Comparison of ENCODE assay signal across 1 cellular context in the genomic region with DNA sequence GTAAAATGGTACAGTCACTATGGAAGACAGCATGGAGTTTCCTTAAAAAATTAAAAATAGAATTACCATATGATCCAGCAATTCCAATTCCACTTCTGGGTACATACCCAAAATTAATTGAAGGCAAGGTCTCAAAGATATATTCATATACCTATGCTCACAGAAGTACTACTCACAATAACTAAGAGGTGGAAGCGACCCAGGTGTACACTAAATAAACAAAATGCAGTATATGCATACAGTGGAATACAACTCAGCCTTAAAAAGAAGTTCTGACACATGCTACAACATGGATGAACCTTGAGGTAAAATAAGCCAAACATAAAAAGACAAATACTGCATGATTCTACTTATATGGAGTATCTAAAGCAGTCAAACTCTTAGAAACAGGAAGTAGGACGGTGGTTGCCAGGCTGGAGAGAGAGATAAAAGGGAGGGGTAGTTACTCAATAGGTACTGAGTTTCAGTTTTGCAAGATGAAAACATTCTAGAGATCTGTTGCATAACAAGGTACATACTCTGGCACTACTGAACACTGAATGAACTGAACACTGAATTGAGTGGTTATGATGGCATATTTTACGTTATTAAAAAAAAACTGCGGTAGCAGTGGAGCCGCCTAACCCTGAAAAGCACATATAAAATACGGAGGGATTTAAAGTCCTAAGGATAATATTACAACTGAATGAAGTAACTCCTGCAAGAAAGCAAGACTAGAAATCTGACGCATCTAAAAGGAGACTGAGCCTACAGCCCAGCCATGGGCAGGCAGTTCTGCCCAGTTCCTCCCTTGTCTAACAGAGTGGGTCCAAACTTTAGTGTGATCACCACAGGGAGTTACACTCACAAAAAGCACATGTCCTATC.
TF ChIP-seq lines count a peak whose summit lies in the region.

No MANE protein-coding gene starts in this region.

TF ChIP-seq in GM23338, 12 proteins besides CTCF, POLR2A, EP300 and RAD21:
- TF ChIP-seq, protein P1, sequence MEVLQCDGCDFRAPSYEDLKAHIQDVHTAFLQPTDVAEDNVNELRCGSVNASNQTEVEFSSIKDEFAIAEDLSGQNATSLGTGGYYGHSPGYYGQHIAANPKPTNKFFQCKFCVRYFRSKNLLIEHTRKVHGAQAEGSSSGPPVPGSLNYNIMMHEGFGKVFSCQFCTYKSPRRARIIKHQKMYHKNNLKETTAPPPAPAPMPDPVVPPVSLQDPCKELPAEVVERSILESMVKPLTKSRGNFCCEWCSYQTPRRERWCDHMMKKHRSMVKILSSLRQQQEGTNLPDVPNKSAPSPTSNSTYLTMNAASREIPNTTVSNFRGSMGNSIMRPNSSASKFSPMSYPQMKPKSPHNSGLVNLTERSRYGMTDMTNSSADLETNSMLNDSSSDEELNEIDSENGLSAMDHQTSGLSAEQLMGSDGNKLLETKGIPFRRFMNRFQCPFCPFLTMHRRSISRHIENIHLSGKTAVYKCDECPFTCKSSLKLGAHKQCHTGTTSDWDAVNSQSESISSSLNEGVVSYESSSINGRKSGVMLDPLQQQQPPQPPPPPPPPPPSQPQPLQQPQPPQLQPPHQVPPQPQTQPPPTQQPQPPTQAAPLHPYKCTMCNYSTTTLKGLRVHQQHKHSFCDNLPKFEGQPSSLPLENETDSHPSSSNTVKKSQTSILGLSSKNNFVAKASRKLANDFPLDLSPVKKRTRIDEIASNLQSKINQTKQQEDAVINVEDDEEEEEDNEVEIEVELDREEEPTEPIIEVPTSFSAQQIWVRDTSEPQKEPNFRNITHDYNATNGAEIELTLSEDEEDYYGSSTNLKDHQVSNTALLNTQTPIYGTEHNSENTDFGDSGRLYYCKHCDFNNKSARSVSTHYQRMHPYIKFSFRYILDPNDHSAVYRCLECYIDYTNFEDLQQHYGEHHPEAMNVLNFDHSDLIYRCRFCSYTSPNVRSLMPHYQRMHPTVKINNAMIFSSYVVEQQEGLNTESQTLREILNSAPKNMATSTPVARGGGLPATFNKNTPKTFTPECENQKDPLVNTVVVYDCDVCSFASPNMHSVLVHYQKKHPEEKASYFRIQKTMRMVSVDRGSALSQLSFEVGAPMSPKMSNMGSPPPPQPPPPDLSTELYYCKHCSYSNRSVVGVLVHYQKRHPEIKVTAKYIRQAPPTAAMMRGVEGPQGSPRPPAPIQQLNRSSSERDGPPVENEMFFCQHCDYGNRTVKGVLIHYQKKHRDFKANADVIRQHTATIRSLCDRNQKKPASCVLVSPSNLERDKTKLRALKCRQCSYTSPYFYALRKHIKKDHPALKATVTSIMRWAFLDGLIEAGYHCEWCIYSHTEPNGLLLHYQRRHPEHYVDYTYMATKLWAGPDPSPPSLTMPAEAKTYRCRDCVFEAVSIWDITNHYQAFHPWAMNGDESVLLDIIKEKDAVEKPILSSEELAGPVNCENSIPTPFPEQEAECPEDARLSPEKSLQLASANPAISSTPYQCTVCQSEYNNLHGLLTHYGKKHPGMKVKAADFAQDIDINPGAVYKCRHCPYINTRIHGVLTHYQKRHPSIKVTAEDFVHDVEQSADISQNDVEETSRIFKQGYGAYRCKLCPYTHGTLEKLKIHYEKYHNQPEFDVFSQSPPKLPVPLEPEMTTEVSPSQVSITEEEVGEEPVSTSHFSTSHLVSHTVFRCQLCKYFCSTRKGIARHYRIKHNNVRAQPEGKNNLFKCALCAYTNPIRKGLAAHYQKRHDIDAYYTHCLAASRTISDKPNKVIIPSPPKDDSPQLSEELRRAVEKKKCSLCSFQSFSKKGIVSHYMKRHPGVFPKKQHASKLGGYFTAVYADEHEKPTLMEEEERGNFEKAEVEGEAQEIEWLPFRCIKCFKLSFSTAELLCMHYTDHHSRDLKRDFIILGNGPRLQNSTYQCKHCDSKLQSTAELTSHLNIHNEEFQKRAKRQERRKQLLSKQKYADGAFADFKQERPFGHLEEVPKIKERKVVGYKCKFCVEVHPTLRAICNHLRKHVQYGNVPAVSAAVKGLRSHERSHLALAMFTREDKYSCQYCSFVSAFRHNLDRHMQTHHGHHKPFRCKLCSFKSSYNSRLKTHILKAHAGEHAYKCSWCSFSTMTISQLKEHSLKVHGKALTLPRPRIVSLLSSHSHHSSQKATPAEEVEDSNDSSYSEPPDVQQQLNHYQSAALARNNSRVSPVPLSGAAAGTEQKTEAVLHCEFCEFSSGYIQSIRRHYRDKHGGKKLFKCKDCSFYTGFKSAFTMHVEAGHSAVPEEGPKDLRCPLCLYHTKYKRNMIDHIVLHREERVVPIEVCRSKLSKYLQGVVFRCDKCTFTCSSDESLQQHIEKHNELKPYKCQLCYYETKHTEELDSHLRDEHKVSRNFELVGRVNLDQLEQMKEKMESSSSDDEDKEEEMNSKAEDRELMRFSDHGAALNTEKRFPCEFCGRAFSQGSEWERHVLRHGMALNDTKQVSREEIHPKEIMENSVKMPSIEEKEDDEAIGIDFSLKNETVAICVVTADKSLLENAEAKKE (CRISPR knock-in tag; IDR thresholded peaks at IDR 0.05), result no peak
- TF ChIP-seq STAT1 (IDR thresholded peaks at IDR 0.05; ENCODE audit: unreplicated experiment), result no peak
- TF ChIP-seq EZH2phosphoT487 (IDR thresholded peaks at IDR 0.05; ENCODE audit: unreplicated experiment), result no peak
- TF ChIP-seq POLR2AphosphoS5 (IDR thresholded peaks at IDR 0.05; ENCODE audit: low read depth), result no peak
- TF ChIP-seq ZNF331 (CRISPR knock-in tag; IDR thresholded peaks at IDR 0.05; ENCODE audit: low read depth), result no peak
- TF ChIP-seq CREB1 (CRISPR knock-in tag; IDR thresholded peaks at IDR 0.05; ENCODE audit: low read depth), result no peak
- TF ChIP-seq NANOG (IDR thresholded peaks at IDR 0.05; ENCODE audit: borderline replicate concordance), result no peak
- no peak for TF ChIP-seq ZNF114 (CRISPR knock-in tag; IDR thresholded peaks at IDR 0.05)
- TF ChIP-seq, protein P2, sequence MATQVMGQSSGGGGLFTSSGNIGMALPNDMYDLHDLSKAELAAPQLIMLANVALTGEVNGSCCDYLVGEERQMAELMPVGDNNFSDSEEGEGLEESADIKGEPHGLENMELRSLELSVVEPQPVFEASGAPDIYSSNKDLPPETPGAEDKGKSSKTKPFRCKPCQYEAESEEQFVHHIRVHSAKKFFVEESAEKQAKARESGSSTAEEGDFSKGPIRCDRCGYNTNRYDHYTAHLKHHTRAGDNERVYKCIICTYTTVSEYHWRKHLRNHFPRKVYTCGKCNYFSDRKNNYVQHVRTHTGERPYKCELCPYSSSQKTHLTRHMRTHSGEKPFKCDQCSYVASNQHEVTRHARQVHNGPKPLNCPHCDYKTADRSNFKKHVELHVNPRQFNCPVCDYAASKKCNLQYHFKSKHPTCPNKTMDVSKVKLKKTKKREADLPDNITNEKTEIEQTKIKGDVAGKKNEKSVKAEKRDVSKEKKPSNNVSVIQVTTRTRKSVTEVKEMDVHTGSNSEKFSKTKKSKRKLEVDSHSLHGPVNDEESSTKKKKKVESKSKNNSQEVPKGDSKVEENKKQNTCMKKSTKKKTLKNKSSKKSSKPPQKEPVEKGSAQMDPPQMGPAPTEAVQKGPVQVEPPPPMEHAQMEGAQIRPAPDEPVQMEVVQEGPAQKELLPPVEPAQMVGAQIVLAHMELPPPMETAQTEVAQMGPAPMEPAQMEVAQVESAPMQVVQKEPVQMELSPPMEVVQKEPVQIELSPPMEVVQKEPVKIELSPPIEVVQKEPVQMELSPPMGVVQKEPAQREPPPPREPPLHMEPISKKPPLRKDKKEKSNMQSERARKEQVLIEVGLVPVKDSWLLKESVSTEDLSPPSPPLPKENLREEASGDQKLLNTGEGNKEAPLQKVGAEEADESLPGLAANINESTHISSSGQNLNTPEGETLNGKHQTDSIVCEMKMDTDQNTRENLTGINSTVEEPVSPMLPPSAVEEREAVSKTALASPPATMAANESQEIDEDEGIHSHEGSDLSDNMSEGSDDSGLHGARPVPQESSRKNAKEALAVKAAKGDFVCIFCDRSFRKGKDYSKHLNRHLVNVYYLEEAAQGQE (IDR thresholded peaks at IDR 0.05; ENCODE audit: unreplicated experiment), result no peak
- TF ChIP-seq, protein P3, sequence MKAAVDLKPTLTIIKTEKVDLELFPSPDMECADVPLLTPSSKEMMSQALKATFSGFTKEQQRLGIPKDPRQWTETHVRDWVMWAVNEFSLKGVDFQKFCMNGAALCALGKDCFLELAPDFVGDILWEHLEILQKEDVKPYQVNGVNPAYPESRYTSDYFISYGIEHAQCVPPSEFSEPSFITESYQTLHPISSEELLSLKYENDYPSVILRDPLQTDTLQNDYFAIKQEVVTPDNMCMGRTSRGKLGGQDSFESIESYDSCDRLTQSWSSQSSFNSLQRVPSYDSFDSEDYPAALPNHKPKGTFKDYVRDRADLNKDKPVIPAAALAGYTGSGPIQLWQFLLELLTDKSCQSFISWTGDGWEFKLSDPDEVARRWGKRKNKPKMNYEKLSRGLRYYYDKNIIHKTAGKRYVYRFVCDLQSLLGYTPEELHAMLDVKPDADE (IDR thresholded peaks at IDR 0.05), result no peak
- no peak for TF ChIP-seq JUNB (IDR thresholded peaks at IDR 0.05; ENCODE audit: unreplicated experiment)
- TF ChIP-seq EZH2 (IDR thresholded peaks at IDR 0.05; ENCODE audit: low read depth, unreplicated experiment), result no peak
